ENCODE assay signal across 8 cellular contexts in the genomic region with DNA sequence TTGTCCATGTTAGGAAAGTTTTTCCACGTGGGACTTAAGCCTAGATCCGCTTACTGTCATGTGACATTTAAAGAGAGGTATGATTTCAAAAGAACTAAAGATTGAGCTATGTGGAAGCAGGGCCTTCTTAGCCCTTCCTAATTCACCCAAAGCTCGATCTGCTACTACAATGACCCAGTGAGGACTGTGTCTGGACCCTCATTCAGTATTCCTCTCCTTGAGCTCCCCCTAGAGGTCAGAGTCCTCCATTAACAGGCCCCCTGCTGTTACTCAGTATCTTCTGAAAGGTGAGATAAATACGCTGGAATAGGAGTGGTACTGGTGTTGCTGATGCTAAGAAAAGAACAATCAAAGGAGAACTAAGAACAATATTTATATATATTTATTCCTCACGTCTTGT.
DNase-seq lines count a peak whose midpoint lies in the region; ATAC-seq and TF ChIP-seq lines count a peak whose summit lies in the region.

No MANE protein-coding gene starts in this region.

- peaks cover 18% of the 10 kb centered on the region for H3K9me3 ChIP-seq in endodermal cell (ENCODE audit: control insufficient read depth, low read length)

- H3K27ac Mint-ChIP-seq in endodermal cell: no peak overlapping the region

- no peaks in the 10 kb centered on the region for H3K27me3 ChIP-seq in endodermal cell (ENCODE audit: control insufficient read depth, insufficient read depth, low read length, poor library complexity, severe bottlenecking)

- TF ChIP-seq CTCF in RWPE1 (conservative IDR thresholded peaks at IDR 0.05; ENCODE audit: low read depth): peak; percentile 58
- peak; percentile 91 for TF ChIP-seq CTCF in endodermal cell (conservative IDR thresholded peaks at IDR 0.05)

- H3K4me1 Mint-ChIP-seq in endodermal cell: peaks cover 31% of the 10 kb centered on the region

- H3K27ac ChIP-seq in RWPE1 (no peak overlapping the region), endodermal cell (ENCODE audit: low read depth, low read length) (no peak overlapping the region)

- CTCF ChIA-PET in RWPE1 (lab: Yijun Ruan, JAX): interaction anchor here (0.6 kb wide), 3 partner anchors 21 to 379 kb away, joined by 3 read pairs; no protein-coding TSS in a partner anchor

- DNase-seq in activated CD4-positive, alpha-beta T cell treated with anti-CD3 and anti-CD28 coated beads for 48 hours: peak; percentile 50
- no peak for DNase-seq in activated CD4-positive, alpha-beta T cell treated with anti-CD3 and anti-CD28 coated beads, Interleukin-2, amount 50 U/mL, for 4 hours
- peak; percentile 79 for DNase-seq in HS-27A (ENCODE audit: low read depth)
- DNase-seq in RWPE1 (ENCODE audit: low spot score): peak; percentile 70
- peak; percentile 94 for DNase-seq in endodermal cell
- DNase-seq in mucosa of gallbladder (ENCODE audit: low spot score): peak; percentile 46
- no peak for DNase-seq in NCI-H774 (lab: John Stamatoyannopoulos, UW)

- no peaks in the 10 kb centered on the region for H3K36me3 Mint-ChIP-seq in endodermal cell (ENCODE audit: low read depth)

- no peaks in the 10 kb centered on the region for H3K36me3 ChIP-seq in endodermal cell (ENCODE audit: control insufficient read depth, insufficient read depth, low read length)

- H3K9ac ChIP-seq in endodermal cell (ENCODE audit: extremely low read depth, low read length, poor library complexity, severe bottlenecking): no peak overlapping the region

- H3K4me3 Mint-ChIP-seq in endodermal cell: no peak overlapping the region

- H3K9me3 Mint-ChIP-seq in endodermal cell: peaks cover 4% of the 10 kb centered on the region

- POLR2A ChIA-PET in RWPE1 (lab: Yijun Ruan, JAX; ENCODE audit: low non-redundant PET): no interaction called here

- peaks cover 7% of the 10 kb centered on the region for H3K4me1 ChIP-seq in endodermal cell (ENCODE audit: control insufficient read depth, insufficient read depth, low read length)

- peaks cover 4% of the 10 kb centered on the region for H3K27me3 Mint-ChIP-seq in endodermal cell (ENCODE audit: insufficient read depth)

- peak; percentile 93 for ATAC-seq in GM21576 (IDR thresholded peaks at IDR 0.05; ENCODE audit: unreplicated experiment)

- no peak overlapping the region for H3K4me3 ChIP-seq in endodermal cell (ENCODE audit: low read length)

- WGBS in endodermal cell (ENCODE audit: insufficient coverage in 1 of 2, insufficient read length in 1 of 2), 2 experiments: 26 to 27% methylated on average over 2 to 4 of the region's 5 CpGs

Comparison
In these comparisons a context has a peak if more than half of its experiments do, and no peak if none do; other contexts are left out.
1. DNase-seq: peak in activated CD4-positive, alpha-beta T cell treated with anti-CD3 and anti-CD28 coated beads for 48 hours (single experiment), HS-27A (single experiment), RWPE1 (single experiment), endodermal cell (single experiment) and mucosa of gallbladder (single experiment); none in activated CD4-positive, alpha-beta T cell treated with anti-CD3 and anti-CD28 coated beads, Interleukin-2, amount 50 U/mL, for 4 hours (0 of 2) and NCI-H774 (single experiment).